In the genomic region with DNA sequence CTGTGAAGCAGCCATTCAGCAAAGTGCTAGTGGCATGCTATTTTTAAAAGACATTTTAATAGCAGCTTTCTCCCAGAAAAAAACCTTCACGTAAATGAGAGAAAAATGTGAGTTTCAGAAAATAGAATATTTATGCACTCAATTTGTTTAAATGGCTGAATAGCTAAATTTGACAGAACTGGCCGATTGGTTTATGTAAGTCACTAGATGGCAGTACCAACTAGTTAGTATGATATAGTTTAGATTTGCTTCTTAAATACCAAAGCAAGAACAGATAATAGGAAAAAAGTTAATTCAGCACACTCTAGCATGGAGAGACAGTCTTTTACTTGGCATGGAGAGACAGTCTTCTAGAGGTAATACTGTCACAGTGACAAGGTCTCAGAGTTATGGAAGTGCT, we compare ENCODE assay signal across 9 cellular contexts.
A peak's percentile ranks its signal among the peaks of the same experiment; 100 is the strongest.
DNase-seq lines count a peak whose midpoint lies in the region; ATAC-seq and TF ChIP-seq lines count a peak whose summit lies in the region.
"Had no signal": no experiment of that assay in that cellular context is flagged by ENCODE, and none has a peak within 500 bp of the region (broad histone marks: within the 10 kb centered on the region; RNA-seq: fewer than 3 reads in every experiment).

No MANE protein-coding gene starts in this region.

- peak; percentile 29 for TF ChIP-seq CTCF in astrocyte of the cerebellum (IDR thresholded peaks at IDR 0.05; ENCODE audit: low read depth, low read length, missing control alignments)

- peak; percentile 8 for DNase-seq in EH (ENCODE audit: low read depth)
- peak; percentile 17 for DNase-seq in LHCN-M2 (ENCODE audit: low read depth)
- no peak for DNase-seq in astrocyte of the cerebellum (ENCODE audit: low read depth)
- DNase-seq in midbrain (lab: John Stamatoyannopoulos, UW): peak; percentile 7
- DNase-seq in hippocampal formation (lab: John Stamatoyannopoulos, UW): no peak
- DNase-seq in foreskin melanocyte: no peak
- DNase-seq: activated T-cell treated with anti-CD3 and anti-CD28 coated beads, Interleukin-2, amount 50 U/mL, for 1 hour; Right ventricle myocardium superior had no signal

- no peak overlapping the region for H3K4me3 ChIP-seq in astrocyte of the cerebellum (ENCODE audit: low read depth, low read length)

- ATAC-seq in GM21526 (IDR thresholded peaks at IDR 0.05; ENCODE audit: low FRiP score, unreplicated experiment): no peak

- in situ Hi-C loops in astrocyte of the cerebellum (cut with HindIII; ENCODE audit: low sequenced_read_pairs): no loop called here

Comparison
In these comparisons a context has a peak if more than half of its experiments do, and no peak if none do; other contexts are left out.
1. DNase-seq: peak in EH (single experiment), LHCN-M2 (single experiment) and midbrain (single experiment); none in astrocyte of the cerebellum (single experiment), hippocampal formation (0 of 2) and foreskin melanocyte (single experiment).